Comparison of ENCODE assay signal across 8 cellular contexts in the genomic region with DNA sequence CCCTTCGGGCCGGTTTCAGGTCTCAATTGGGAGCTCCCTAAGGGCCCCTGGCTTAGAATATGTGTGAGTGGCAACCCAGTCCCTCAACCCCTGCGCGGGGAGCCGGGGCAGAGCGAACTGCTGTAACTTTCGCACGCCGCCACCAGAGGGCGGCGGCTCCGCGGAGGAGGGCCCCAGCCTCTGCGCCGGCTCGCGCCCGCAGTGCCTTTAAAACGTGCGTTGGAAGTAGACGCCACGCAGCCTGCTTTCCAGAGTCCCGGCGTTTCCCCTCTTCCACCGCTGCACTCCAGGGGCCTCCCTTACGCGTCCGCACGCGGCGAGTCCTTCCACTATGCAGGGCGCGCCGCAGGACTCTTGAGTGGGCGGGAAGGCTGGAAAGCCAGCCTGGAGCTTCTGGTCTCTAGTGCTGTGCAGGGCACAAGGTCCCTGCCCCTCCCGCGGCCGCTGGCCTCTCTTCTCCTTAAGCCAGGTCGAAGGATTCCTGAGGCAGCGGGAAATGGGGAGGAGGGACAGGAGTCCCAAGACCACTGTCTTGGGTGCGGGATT. TPM values are rescaled to one million over a fixed set of nuclear protein-coding genes. Genes with fewer than 3 reads are reported as not detected.
A peak's percentile ranks its signal among the peaks of the same experiment; 100 is the strongest.
DNase-seq lines count a peak whose midpoint lies in the region; ATAC-seq and TF ChIP-seq lines count a peak whose summit lies in the region.

No MANE protein-coding gene starts in this region.

- H3K4me1 ChIP-seq in duodenal mucosa (ENCODE audit: control insufficient read depth in 1 of 2, insufficient read depth in 2 of 2, low read length in 2 of 2) (peaks cover 0 to 11% of the 10 kb centered on the region in 2 donors), lower lobe of right lung (peaks cover 15% of the 10 kb centered on the region)

- DNase-seq in AG09319 (ENCODE audit: extremely low read depth, low read depth) (no peak), NCI-H524 treated with DMSO at 0.1 percent for 48 hours (lab: John Stamatoyannopoulos, UW) (peak; percentile 38), lower lobe of right lung (peak; percentile 91)
- peak; percentile 59 to 65 for DNase-seq in activated CD4-positive, alpha-beta T cell treated with anti-CD3 and anti-CD28 coated beads, Interleukin-2, amount 50 U/mL, for 24 hours (ENCODE audit: low read depth in 1 of 2, low spot score in 1 of 2)
- peak in 2 of 3 experiments; percentile 61 to 68 for DNase-seq in stimulated activated CD4-positive, alpha-beta T cell treated with anti-CD3 and anti-CD28 coated beads, TNF-alpha, amount 100 ng/mL, for 24 hours (ENCODE audit: low read depth in 3 of 3)

- H3K4me3 ChIP-seq in duodenal mucosa (ENCODE audit: low read depth in 1 of 2, low read length in 2 of 2) (peak overlapping the region; percentile 62 to 80), lower lobe of right lung (peak overlapping the region; percentile 57)

- ATAC-seq in GM18909 (IDR thresholded peaks at IDR 0.05; ENCODE audit: poor library complexity, unreplicated experiment) = peak; percentile 86
- ATAC-seq in HG03439 (IDR thresholded peaks at IDR 0.05; ENCODE audit: unreplicated experiment) = peak; percentile 63
- ATAC-seq in lower lobe of right lung = peak; percentile 97 to 98

- H3K36me3 ChIP-seq in duodenal mucosa (ENCODE audit: control insufficient read depth in 1 of 2, insufficient read depth in 2 of 2, low read length in 2 of 2) = no peaks in the 10 kb centered on the region
- H3K36me3 ChIP-seq in lower lobe of right lung = no peaks in the 10 kb centered on the region

- H3K27me3 ChIP-seq in duodenal mucosa (ENCODE audit: control insufficient read depth in 1 of 2, insufficient read depth in 2 of 2, low read length in 2 of 2) (no peaks in the 10 kb centered on the region), lower lobe of right lung (ENCODE audit: low read depth) (no peaks in the 10 kb centered on the region)

- no peak overlapping the region for H3K27ac ChIP-seq in duodenal mucosa (ENCODE audit: low read depth, low read length)
- peak overlapping the region; percentile 57 for H3K27ac ChIP-seq in lower lobe of right lung

- peak overlapping the region; percentile 11 to 64 for H3K9ac ChIP-seq in duodenal mucosa (ENCODE audit: low read depth in 1 of 2, low read length in 2 of 2)

- intact Hi-C loops in lower lobe of right lung (cut with DNase I) = no loop called here

- TF ChIP-seq CTCF in AG09319 (IDR thresholded peaks at IDR 0.05; ENCODE audit: low read depth, low read length) = peak; percentile 88
- TF ChIP-seq CTCF in lower lobe of right lung (IDR thresholded peaks at IDR 0.05) = peak; percentile 93

- H3K9me3 ChIP-seq in duodenal mucosa (ENCODE audit: control insufficient read depth in 1 of 2, low read length in 2 of 2) = no peaks in the 10 kb centered on the region
- H3K9me3 ChIP-seq in lower lobe of right lung = no peaks in the 10 kb centered on the region

RNA-seq across cellular contexts. Expression of gene RNU6-1, which starts 23.7 kb away (rescaled TPM):
- total RNA-seq in lower lobe of right lung = not detected

RNA-seq across cellular contexts. Expression of gene SKOR1, which starts 38.2 kb away (rescaled TPM):
- 0.41 TPM for total RNA-seq in lower lobe of right lung
